24 cellular contexts compared by ENCODE assay signal in genomic region chr21:36250423-36251075, GRCh38.
DNase-seq lines count a peak whose midpoint lies in the region; ATAC-seq, FAIRE-seq and TF ChIP-seq lines count a peak whose summit lies in the region.
"Had no signal": no experiment of that assay in that cellular context is flagged by ENCODE, and none has a peak within 500 bp of the region (broad histone marks: within the 10 kb centered on the region; RNA-seq: fewer than 3 reads in every experiment).

No MANE protein-coding gene starts in this region.

- H4K20me1 ChIP-seq in Karpas-422 (ENCODE audit: insufficient read depth, low read depth, low read length): peaks cover 7% of the 10 kb centered on the region; the same call in 1 of the 2 replicates

- H3K14ac ChIP-seq in neuronal stem cell (ENCODE audit: low read length): no peak overlapping the region

- H3K36me3 ChIP-seq in Karpas-422 (ENCODE audit: insufficient read depth, low read length) (no peaks in the 10 kb centered on the region), neuronal stem cell (replicated peaks in 1 of 2; ENCODE audit: control insufficient read depth in 2 of 2, insufficient read depth in 2 of 2, low read length in 2 of 2) (peaks cover 9 to 73% of the 10 kb centered on the region in 2 donors), pancreas (no peaks in the 10 kb centered on the region)
- H3K36me3 ChIP-seq: breast epithelium had no signal

- peak overlapping the region; percentile 2 for H3K18ac ChIP-seq in neuronal stem cell (ENCODE audit: low read length)

- no peak overlapping the region for H2AFZ ChIP-seq in Karpas-422 (ENCODE audit: low read length)
- H2AFZ ChIP-seq in neuronal stem cell (ENCODE audit: low read length): no peak overlapping the region

- H2BK120ac ChIP-seq in neuronal stem cell (ENCODE audit: low read depth, low read length): no peak overlapping the region

- H3K27me3 ChIP-seq in Karpas-422 (ENCODE audit: low read length) (no peaks in the 10 kb centered on the region), neuronal stem cell (ENCODE audit: control insufficient read depth in 3 of 3, insufficient read depth in 3 of 3, low read depth in 1 of 3, low read length in 3 of 3) (no peaks in the 10 kb centered on the region), right cardiac atrium (ENCODE audit: control insufficient read depth, insufficient read depth) (no peaks in the 10 kb centered on the region), pancreas (no peaks in the 10 kb centered on the region)
- H3K27me3 ChIP-seq: adrenal gland, breast epithelium, heart right ventricle had no signal

- no peak overlapping the region for H2BK5ac ChIP-seq in neuronal stem cell (ENCODE audit: low read length)

- H3K9ac ChIP-seq in Karpas-422 (ENCODE audit: low read length): no peak overlapping the region
- no peak overlapping the region for H3K9ac ChIP-seq in neuronal stem cell (ENCODE audit: low read depth, low read length, poor library complexity)
- H3K9ac ChIP-seq: KMS-11 had no signal

- H3K79me1 ChIP-seq in neuronal stem cell (ENCODE audit: low read depth, low read length): no peaks in the 10 kb centered on the region

- DNase-seq in NCI-H2171 treated with DMSO at 0.1 percent for 48 hours (lab: John Stamatoyannopoulos, UW) (peak; percentile 4), NCI-H2171 (lab: John Stamatoyannopoulos, UW) (no peak), Karpas-422 (peak; percentile 32), cerebellar nuclear complex (lab: John Stamatoyannopoulos, UW) (peak; percentile 16 to 61), neuronal stem cell (ENCODE audit: low spot score) (no peak), NCI-H748 treated with DMSO at 0.1 percent for 48 hours (lab: John Stamatoyannopoulos, UW) (no peak), right cardiac atrium (no peak), pancreas (no peak)
- DNase-seq: activated T-cell treated with anti-CD3 and anti-CD28 coated beads, Interleukin-2, amount 50 U/mL, for 72 hours; adrenal gland; dermis blood vessel endothelial cell; EL; heart right ventricle; immature natural killer cell; left ventricle myocardium inferior; mucosa of descending colon; NCI-H2029; nucleus accumbens; stimulated activated CD4-positive, alpha-beta T cell treated with anti-CD3 and anti-CD28 coated beads, Interleukin-4, amount 100 ng/mL, for 4 hours had no signal

- H3K4ac ChIP-seq in neuronal stem cell (ENCODE audit: low read length): no peak overlapping the region

- H3K4me3 ChIP-seq in Karpas-422 (ENCODE audit: low read length): no peak overlapping the region
- H3K4me3 ChIP-seq in neuronal stem cell (ENCODE audit: low read length in 2 of 2): no peak overlapping the region
- no peak overlapping the region for H3K4me3 ChIP-seq in right cardiac atrium (ENCODE audit: low read length)
- no peak overlapping the region for H3K4me3 ChIP-seq in pancreas
- H3K4me3 ChIP-seq: adrenal gland, breast epithelium, heart right ventricle, left ventricle myocardium inferior, mucosa of descending colon had no signal

- no peak overlapping the region for H2AK5ac ChIP-seq in neuronal stem cell (ENCODE audit: low read depth, low read length)

- H3K23ac ChIP-seq in neuronal stem cell (ENCODE audit: low read depth, low read length, poor library complexity): no peak overlapping the region

- no peak overlapping the region for H4K91ac ChIP-seq in neuronal stem cell (ENCODE audit: low read depth, low read length, poor library complexity)

- H3K4me2 ChIP-seq in Karpas-422 (ENCODE audit: low read depth, low read length, poor library complexity, severe bottlenecking) (no peak overlapping the region), neuronal stem cell (ENCODE audit: insufficient read depth, low read length, poor library complexity, severe bottlenecking) (no peak overlapping the region)
- H3K4me2 ChIP-seq: KMS-11 had no signal

- H3K9me3 ChIP-seq in Karpas-422 (ENCODE audit: low read length) (no peaks in the 10 kb centered on the region), neuronal stem cell (replicated peaks in 1 of 2; ENCODE audit: control insufficient read depth in 2 of 2, insufficient read depth in 1 of 2, low read depth in 1 of 2, low read length in 2 of 2) (peaks cover 0 to 3% of the 10 kb centered on the region in 2 donors), right cardiac atrium (ENCODE audit: control insufficient read depth, low read length) (no peaks in the 10 kb centered on the region), pancreas (no peaks in the 10 kb centered on the region)
- H3K9me3 ChIP-seq: adrenal gland, breast epithelium, heart right ventricle, left ventricle myocardium inferior, mucosa of descending colon had no signal

- TF ChIP-seq CTCF in pancreas (IDR thresholded peaks at IDR 0.05): no peak

- no peak for ATAC-seq in right cardiac atrium
- no peak for ATAC-seq in pancreas
- ATAC-seq: activated T-cell treated with anti-CD3 and anti-CD28 coated beads, Interleukin-2, amount 50 U/mL, for 72 hours; heart right ventricle; mucosa of descending colon had no signal

- H3K27ac ChIP-seq in Karpas-422 (ENCODE audit: low read length): no peak overlapping the region
- no peak overlapping the region for H3K27ac ChIP-seq in neuronal stem cell (replicated peaks; ENCODE audit: low read length)
- H3K27ac ChIP-seq in right cardiac atrium (ENCODE audit: low read length): no peak overlapping the region
- H3K27ac ChIP-seq in pancreas: no peak overlapping the region
- H3K27ac ChIP-seq: 22Rv1, adrenal gland, breast epithelium, heart right ventricle, KMS-11, left ventricle myocardium inferior, VCaP had no signal

- FAIRE-seq in pancreas (lab: Jason Lieb, UNC): no peak
- FAIRE-seq: endothelial cell of umbilical vein had no signal

- H3K4me1 ChIP-seq in Karpas-422 (ENCODE audit: low read length) (peaks cover 36% of the 10 kb centered on the region), neuronal stem cell (ENCODE audit: control insufficient read depth in 2 of 2, insufficient read depth in 1 of 2, low read depth in 1 of 2, low read length in 2 of 2) (peaks cover 0 to 9% of the 10 kb centered on the region in 2 donors), right cardiac atrium (ENCODE audit: control insufficient read depth, insufficient read depth, low read length) (no peaks in the 10 kb centered on the region), pancreas (no peaks in the 10 kb centered on the region)
- H3K4me1 ChIP-seq: adrenal gland, breast epithelium had no signal

- no peak overlapping the region for H4K8ac ChIP-seq in neuronal stem cell (ENCODE audit: low read depth, low read length)

- no peaks in the 10 kb centered on the region for H3K79me2 ChIP-seq in Karpas-422 (ENCODE audit: low read length)

- H3K9me2 ChIP-seq in Karpas-422 (replicated peaks; ENCODE audit: insufficient read depth, low read length): no peaks in the 10 kb centered on the region

- H2BK12ac ChIP-seq in neuronal stem cell (ENCODE audit: low read length): no peak overlapping the region

- intact Hi-C loops in right cardiac atrium (cut with DNase I): no loop called here
- intact Hi-C loops in pancreas (cut with DNase I): no loop called here

- WGBS in neuronal stem cell (ENCODE audit: extremely low coverage in 2 of 2, insufficient read length in 2 of 2, insufficient replicate concordance in 1 of 2), 2 donors: no CpG with 5 or more reads among the region's 17 CpGs
- 86% methylated on average over 17 of the region's 17 CpGs for WGBS in right cardiac atrium
- 92 to 93% methylated on average over 17 of the region's 17 CpGs for WGBS in pancreas, 2 donors

- no peak overlapping the region for H2BK15ac ChIP-seq in neuronal stem cell (ENCODE audit: low read length)

Comparison
In these comparisons a context has a peak if more than half of its experiments do, and no peak if none do; other contexts are left out.
1. DNase-seq: peak in NCI-H2171 treated with DMSO at 0.1 percent for 48 hours (single experiment), Karpas-422 (single experiment) and cerebellar nuclear complex (2 of 2); none in NCI-H2171 (single experiment), neuronal stem cell (single experiment), NCI-H748 treated with DMSO at 0.1 percent for 48 hours (single experiment), right cardiac atrium (0 of 3) and pancreas (0 of 6).